23 cellular contexts compared by ENCODE assay signal in the genomic region with DNA sequence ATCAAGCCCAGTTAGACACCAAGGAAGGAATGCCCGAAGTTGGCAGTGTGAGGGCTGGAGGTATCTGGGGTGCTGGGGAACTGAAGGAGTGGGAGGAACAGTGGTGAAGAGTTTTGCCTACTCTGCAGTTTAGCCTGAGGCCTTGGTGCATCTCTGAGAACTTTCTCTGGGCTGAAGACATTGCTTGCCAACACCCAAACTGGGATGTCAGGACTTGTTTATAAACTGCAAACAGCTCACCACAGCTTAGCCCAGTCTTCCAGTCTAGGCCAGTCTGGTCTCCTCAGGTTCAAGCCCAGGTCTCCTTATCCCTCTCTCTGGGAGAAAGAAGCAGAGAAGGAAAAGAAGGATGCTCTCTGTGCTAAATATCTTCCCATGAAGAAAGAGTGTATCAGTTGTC.
"Had no signal": no experiment of that assay in that cellular context is flagged by ENCODE, and none has a peak within 500 bp of the region (broad histone marks: within the 10 kb centered on the region; RNA-seq: fewer than 3 reads in every experiment).

No MANE protein-coding gene starts in this region.

- H3K9me3 ChIP-seq: left ventricle myocardium inferior, lower lobe of right lung, neutrophil, psoas muscle, sigmoid colon, testis, tibial nerve had no signal

- DNase-seq: central memory CD4-positive, alpha-beta T cell; effector CD4-positive, alpha-beta T cell; endodermal cell; foreskin melanocyte; heart left ventricle; hippocampal formation; left ventricle myocardium inferior; lower lobe of right lung; mesendoderm; naive B cell; nephron progenitor cell; psoas muscle; sigmoid colon; stimulated activated CD8-positive, alpha-beta memory T cell treated with anti-CD3 and anti-CD28 coated beads, Interleukin-4, amount 100 ng/mL, for 48 hours; testis had no signal

- FAIRE-seq: endothelial cell of umbilical vein, islet of Langerhans, urothelium cell line had no signal

- H3K27ac ChIP-seq: coronary artery, heart left ventricle, left ventricle myocardium inferior, lower lobe of right lung, neutrophil, psoas muscle, testis, tibial nerve had no signal

- H3K27me3 ChIP-seq: heart left ventricle, neutrophil, sigmoid colon, testis, tibial nerve had no signal

- ATAC-seq: heart left ventricle; lower lobe of right lung; psoas muscle; stimulated activated effector memory CD8-positive, alpha-beta T cell treated with anti-CD3 and anti-CD28 coated beads, Interleukin-12 subunit alpha, Interleukin-12 subunit beta, amount 100 ng/mL, for 72 hours had no signal

- H3K4me3 ChIP-seq: coronary artery, heart left ventricle, left ventricle myocardium inferior, lower lobe of right lung, psoas muscle, sigmoid colon, skin epidermis, testis, tibial nerve had no signal

- H3K36me3 ChIP-seq: heart left ventricle, left ventricle myocardium inferior, lower lobe of right lung, neutrophil, sigmoid colon, tibial nerve had no signal

- H3K4me1 ChIP-seq: lower lobe of right lung had no signal
